In genomic region chr17:5022171-5022711, GRCh38 we compare ENCODE assay signal across 35 cellular contexts. TPM values are rescaled to one million over a fixed set of nuclear protein-coding genes. Genes with fewer than 3 reads are reported as not detected.
"Had no signal": no experiment of that assay in that cellular context is flagged by ENCODE, and none has a peak within 500 bp of the region (broad histone marks: within the 10 kb centered on the region; RNA-seq: fewer than 3 reads in every experiment).

No MANE protein-coding gene starts in this region.

- ATAC-seq: activated CD4-positive, CD25-positive, alpha-beta regulatory T cell treated with anti-CD3 and anti-CD28 coated beads, Interleukin-2, amount 50 U/mL, for 24 hours; activated naive CD4-positive, alpha-beta T cell treated with anti-CD3 and anti-CD28 coated beads, Interleukin-2, amount 50 U/mL, for 72 hours; activated T-cell treated with anti-CD3 and anti-CD28 coated beads, Interleukin-2, amount 50 U/mL, for 72 hours; esophagus mucosa; T-helper 17 cell had no signal

- H3K4me3 Mint-ChIP-seq: activated B cell treated with CpG ODN at 0.5 μM for 24 hours; activated CD4-positive, alpha-beta memory T cell treated with anti-CD3 and anti-CD28 coated beads, Interleukin-2, amount 10 ng/mL, durations not matched to agents 7 days and 5 days; activated naive CD4-positive, alpha-beta T cell treated with anti-CD3 and anti-CD28 coated beads, Interleukin-2, amount 10 ng/mL, durations not matched to agents 7 days and 5 days; activated naive CD8-positive, alpha-beta T cell treated with anti-CD3 and anti-CD28 coated beads, Interleukin-2, amount 10 ng/mL, durations not matched to agents 7 days and 5 days; activated T-cell treated with anti-CD3 and anti-CD28 coated beads, Interleukin-2, amount 50 U/mL, for 24 hours; activated T-cell treated with anti-CD3 and anti-CD28 coated beads, Interleukin-2, amount 50 U/mL, for 72 hours; brain; dendritic cell treated with granulocyte-macrophage colony-stimulating factor and Interleukin-4, amounts not matched to agents 40 ng/mL and 50 ng/mL, for 4 days; endodermal cell; T-helper 17 cell; T-helper 2 cell treated with Interferon-gamma antibody and Interleukin-4, amounts not matched to agents 5 μg/mL and 100 μg/mL, for 36 hours had no signal

- H3K27ac ChIP-seq: ascending aorta, breast epithelium, cardiac muscle cell, colonic mucosa, dorsolateral prefrontal cortex, WERI-Rb-1 had no signal

- H3K4me3 ChIP-seq: ascending aorta, breast epithelium, cardiac muscle cell, colonic mucosa, dorsolateral prefrontal cortex had no signal

- H3K9me3 ChIP-seq: ascending aorta, breast epithelium, colonic mucosa had no signal

- H3K4me1 ChIP-seq: ascending aorta, breast epithelium, colonic mucosa had no signal

- H3K4me1 Mint-ChIP-seq: brain had no signal

- H3K27ac Mint-ChIP-seq: activated B cell treated with CpG ODN at 0.5 μM for 24 hours; activated CD4-positive, alpha-beta memory T cell treated with anti-CD3 and anti-CD28 coated beads, Interleukin-2, amount 10 ng/mL, durations not matched to agents 7 days and 5 days; activated naive CD4-positive, alpha-beta T cell treated with anti-CD3 and anti-CD28 coated beads, Interleukin-2, amount 10 ng/mL, durations not matched to agents 7 days and 5 days; activated naive CD4-positive, alpha-beta T cell treated with anti-CD3 and anti-CD28 coated beads, Interleukin-2, amount 50 U/mL, for 72 hours; activated naive CD8-positive, alpha-beta T cell treated with anti-CD3 and anti-CD28 coated beads, Interleukin-2, amount 10 ng/mL, durations not matched to agents 7 days and 5 days; activated T-cell treated with anti-CD3 and anti-CD28 coated beads, Interleukin-2, amount 50 U/mL, for 24 hours; activated T-cell treated with anti-CD3 and anti-CD28 coated beads, Interleukin-2, amount 50 U/mL, for 72 hours; brain; dendritic cell treated with granulocyte-macrophage colony-stimulating factor and Interleukin-4, amounts not matched to agents 40 ng/mL and 50 ng/mL, for 4 days; endodermal cell; T-helper 17 cell; T-helper 2 cell treated with Interferon-gamma antibody and Interleukin-4, amounts not matched to agents 5 μg/mL and 100 μg/mL, for 36 hours had no signal

- DNase-seq: activated B cell treated with CpG ODN at 0.5 μM for 24 hours; activated CD4-positive, alpha-beta memory T cell treated with anti-CD3 and anti-CD28 coated beads, Interleukin-2, amount 10 ng/mL, durations not matched to agents 7 days and 5 days; activated CD4-positive, alpha-beta T cell treated with anti-CD3 and anti-CD28 coated beads for 48 hours; activated CD4-positive, alpha-beta T cell treated with anti-CD3 and anti-CD28 coated beads, Interleukin-2, amount 50 U/mL, for 4 hours; activated CD8-positive, alpha-beta memory T cell treated with anti-CD3 and anti-CD28 coated beads, Interleukin-2, amount 50 U/mL, for 48 hours; activated gamma-delta T cell; activated naive CD4-positive, alpha-beta T cell; activated naive CD4-positive, alpha-beta T cell treated with anti-CD3 and anti-CD28 coated beads, Interleukin-2, amount 10 ng/mL, durations not matched to agents 7 days and 5 days; activated naive CD8-positive, alpha-beta T cell treated with anti-CD3 and anti-CD28 coated beads, Interleukin-2, amount 10 ng/mL, durations not matched to agents 7 days and 5 days; activated T-cell treated with anti-CD3 and anti-CD28 coated beads for 4 hours; activated T-cell treated with anti-CD3 and anti-CD28 coated beads, Interleukin-2, amount 50 U/mL, for 24 hours; activated T-cell treated with anti-CD3 and anti-CD28 coated beads, Interleukin-2, amount 50 U/mL, for 72 hours; central memory CD4-positive, alpha-beta T cell; cerebellar nuclear complex; colonic mucosa; dorsolateral prefrontal cortex; effector memory CD4-positive, alpha-beta T cell; endodermal cell; foreskin fibroblast; glutamatergic neuron; T-helper 1 cell; T-helper 17 cell; T1000; WERI-Rb-1 had no signal

- H3K9me3 Mint-ChIP-seq: activated B cell treated with CpG ODN at 0.5 μM for 24 hours; activated CD4-positive, alpha-beta memory T cell treated with anti-CD3 and anti-CD28 coated beads, Interleukin-2, amount 10 ng/mL, durations not matched to agents 7 days and 5 days; activated naive CD4-positive, alpha-beta T cell treated with anti-CD3 and anti-CD28 coated beads, Interleukin-2, amount 10 ng/mL, durations not matched to agents 7 days and 5 days; activated naive CD4-positive, alpha-beta T cell treated with anti-CD3 and anti-CD28 coated beads, Interleukin-2, amount 50 U/mL, for 72 hours; activated naive CD8-positive, alpha-beta T cell treated with anti-CD3 and anti-CD28 coated beads, Interleukin-2, amount 10 ng/mL, durations not matched to agents 7 days and 5 days; activated T-cell treated with anti-CD3 and anti-CD28 coated beads, Interleukin-2, amount 50 U/mL, for 24 hours; activated T-cell treated with anti-CD3 and anti-CD28 coated beads, Interleukin-2, amount 50 U/mL, for 72 hours; brain; dendritic cell treated with granulocyte-macrophage colony-stimulating factor and Interleukin-4, amounts not matched to agents 40 ng/mL and 50 ng/mL, for 4 days; endodermal cell; T-helper 2 cell treated with Interferon-gamma antibody and Interleukin-4, amounts not matched to agents 5 μg/mL and 100 μg/mL, for 36 hours had no signal

- H3K27me3 ChIP-seq: ascending aorta, breast epithelium, cardiac muscle cell, colonic mucosa, dorsolateral prefrontal cortex had no signal

- H3K27me3 Mint-ChIP-seq: activated B cell treated with CpG ODN at 0.5 μM for 24 hours; activated CD4-positive, alpha-beta memory T cell treated with anti-CD3 and anti-CD28 coated beads, Interleukin-2, amount 10 ng/mL, durations not matched to agents 7 days and 5 days; activated naive CD4-positive, alpha-beta T cell treated with anti-CD3 and anti-CD28 coated beads, Interleukin-2, amount 10 ng/mL, durations not matched to agents 7 days and 5 days; activated naive CD8-positive, alpha-beta T cell treated with anti-CD3 and anti-CD28 coated beads, Interleukin-2, amount 10 ng/mL, durations not matched to agents 7 days and 5 days; activated T-cell treated with anti-CD3 and anti-CD28 coated beads, Interleukin-2, amount 50 U/mL, for 24 hours; brain; T-helper 17 cell had no signal

RNA-seq across cellular contexts. Expression of gene SLC52A1, which starts 13.0 kb away (rescaled TPM):
- total RNA-seq: ascending aorta, cardiac muscle cell, frontal cortex had no signal
- polyA plus RNA-seq: cardiac muscle cell had no signal

RNA-seq across cellular contexts. Expression of gene INCA1, which starts 24.9 kb away (rescaled TPM):
- total RNA-seq: ascending aorta, epithelial cell of proximal tubule, esophagus mucosa, frontal cortex, T-helper 17 cell had no signal
